Comparison of ENCODE assay signal across 8 cellular contexts in the genomic region with DNA sequence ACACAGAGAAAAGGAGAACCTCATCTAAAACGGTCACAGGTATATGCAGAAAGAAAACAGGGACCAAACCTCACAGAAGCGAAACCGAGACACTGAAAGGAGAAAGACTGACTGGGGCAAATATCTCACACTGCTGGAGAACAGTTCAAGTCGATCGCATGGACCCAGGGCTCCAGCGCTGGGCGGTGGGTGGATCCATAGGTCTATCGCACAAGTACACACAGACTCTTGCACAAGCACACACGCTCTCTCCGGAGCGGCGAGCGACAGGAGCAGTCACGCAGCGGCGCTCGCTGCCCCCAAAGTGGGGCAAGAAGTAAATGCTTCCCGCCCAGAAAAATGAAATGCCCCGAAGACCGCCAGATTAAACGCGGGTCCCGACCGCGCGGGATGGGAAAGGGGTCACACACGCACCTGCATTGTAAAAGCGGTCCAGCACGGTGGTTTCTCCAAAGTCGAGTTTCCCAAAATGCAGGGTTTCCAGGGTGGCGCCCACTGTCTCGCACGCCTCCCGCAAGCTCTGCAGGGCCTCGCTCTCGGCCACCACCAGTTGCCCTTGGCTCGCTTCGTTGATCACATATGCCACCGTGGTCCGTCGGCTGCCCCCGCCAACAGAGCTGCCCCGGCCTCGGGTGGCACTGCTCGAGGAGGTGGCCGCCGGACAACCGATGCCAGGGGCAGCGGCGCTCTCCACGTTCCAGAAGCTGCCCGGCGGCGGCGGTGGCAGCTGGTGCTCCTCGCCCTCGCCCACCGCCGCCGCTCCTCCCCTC.
DNase-seq lines count a peak whose midpoint lies in the region; ATAC-seq and TF ChIP-seq lines count a peak whose summit lies in the region.

No MANE protein-coding gene starts in this region.

- DNase-seq in AML-193 (lab: John Stamatoyannopoulos, UW) (peak; percentile 75 to 80), NCI-H774 (lab: John Stamatoyannopoulos, UW) (peak; percentile 23), activated T-cell treated with anti-CD3 and anti-CD28 coated beads for 24 hours (ENCODE audit: low read depth) (peak; percentile 26), erythroblast (lab: John Stamatoyannopoulos, UW) (peak; percentile 91)

- H3K27ac Mint-ChIP-seq in stimulated activated naive CD8-positive, alpha-beta T cell treated with anti-CD3 and anti-CD28 coated beads, Interleukin-15, Interleukin-2, amounts not matched to agents 100 ng/mL and 50 ng/mL, for 24 hours = peak overlapping the region; percentile 92

- H3K36me3 ChIP-seq in muscle layer of duodenum (ENCODE audit: control insufficient read depth in 1 of 2, insufficient read depth in 2 of 2, low read length in 2 of 2) = no peaks in the 10 kb centered on the region

- H3K4me1 ChIP-seq in muscle layer of duodenum (ENCODE audit: control insufficient read depth in 1 of 2, insufficient read depth in 2 of 2, low read length in 2 of 2) = peaks cover 11% of the 10 kb centered on the region in 2 donors

- H3K27me3 Mint-ChIP-seq in stimulated activated naive CD8-positive, alpha-beta T cell treated with anti-CD3 and anti-CD28 coated beads, Interleukin-15, Interleukin-2, amounts not matched to agents 100 ng/mL and 50 ng/mL, for 24 hours = no peaks in the 10 kb centered on the region

- ATAC-seq in GM18867 (IDR thresholded peaks at IDR 0.05; ENCODE audit: unreplicated experiment) (peak; percentile 35), HG03095 (IDR thresholded peaks at IDR 0.05; ENCODE audit: unreplicated experiment) (peak; percentile 40)

- no peaks in the 10 kb centered on the region for H3K36me3 Mint-ChIP-seq in stimulated activated naive CD8-positive, alpha-beta T cell treated with anti-CD3 and anti-CD28 coated beads, Interleukin-15, Interleukin-2, amounts not matched to agents 100 ng/mL and 50 ng/mL, for 24 hours (ENCODE audit: low read depth)

- TF ChIP-seq POLR2A in erythroblast (IDR thresholded peaks at IDR 0.05; ENCODE audit: low read length) = peak; percentile 86

- H3K9me3 ChIP-seq in muscle layer of duodenum (ENCODE audit: control insufficient read depth in 1 of 2, low read length in 2 of 2) = no peaks in the 10 kb centered on the region

- peak overlapping the region; percentile 56 for H3K27ac ChIP-seq in muscle layer of duodenum (ENCODE audit: low read length)

- peak overlapping the region; percentile 80 to 94 for H3K4me3 ChIP-seq in muscle layer of duodenum (ENCODE audit: low read depth in 1 of 2, low read length in 2 of 2)

- H3K9me3 Mint-ChIP-seq in stimulated activated naive CD8-positive, alpha-beta T cell treated with anti-CD3 and anti-CD28 coated beads, Interleukin-15, Interleukin-2, amounts not matched to agents 100 ng/mL and 50 ng/mL, for 24 hours = no peaks in the 10 kb centered on the region

- peaks cover 51% of the 10 kb centered on the region for H3K4me1 Mint-ChIP-seq in stimulated activated naive CD8-positive, alpha-beta T cell treated with anti-CD3 and anti-CD28 coated beads, Interleukin-15, Interleukin-2, amounts not matched to agents 100 ng/mL and 50 ng/mL, for 24 hours (ENCODE audit: low read depth)

- no peaks in the 10 kb centered on the region for H3K27me3 ChIP-seq in muscle layer of duodenum (ENCODE audit: low read depth, low read length)

- peak overlapping the region; percentile 92 for H3K4me3 Mint-ChIP-seq in stimulated activated naive CD8-positive, alpha-beta T cell treated with anti-CD3 and anti-CD28 coated beads, Interleukin-15, Interleukin-2, amounts not matched to agents 100 ng/mL and 50 ng/mL, for 24 hours

Comparison
In these comparisons a context has a peak if more than half of its experiments do, and no peak if none do; other contexts are left out.
1. Peak in every context shown above with its lines: DNase-seq, ATAC-seq, H3K4me3 ChIP-seq and H3K27ac ChIP-seq.
2. DNase-seq: peak in every context shown above with its lines; median percentile 91 in erythroblast; 78 in AML-193; 26 in activated T-cell treated with anti-CD3 and anti-CD28 coated beads for 24 hours; 23 in NCI-H774.